ENCODE assay signal across 1 cellular context in the genomic region with DNA sequence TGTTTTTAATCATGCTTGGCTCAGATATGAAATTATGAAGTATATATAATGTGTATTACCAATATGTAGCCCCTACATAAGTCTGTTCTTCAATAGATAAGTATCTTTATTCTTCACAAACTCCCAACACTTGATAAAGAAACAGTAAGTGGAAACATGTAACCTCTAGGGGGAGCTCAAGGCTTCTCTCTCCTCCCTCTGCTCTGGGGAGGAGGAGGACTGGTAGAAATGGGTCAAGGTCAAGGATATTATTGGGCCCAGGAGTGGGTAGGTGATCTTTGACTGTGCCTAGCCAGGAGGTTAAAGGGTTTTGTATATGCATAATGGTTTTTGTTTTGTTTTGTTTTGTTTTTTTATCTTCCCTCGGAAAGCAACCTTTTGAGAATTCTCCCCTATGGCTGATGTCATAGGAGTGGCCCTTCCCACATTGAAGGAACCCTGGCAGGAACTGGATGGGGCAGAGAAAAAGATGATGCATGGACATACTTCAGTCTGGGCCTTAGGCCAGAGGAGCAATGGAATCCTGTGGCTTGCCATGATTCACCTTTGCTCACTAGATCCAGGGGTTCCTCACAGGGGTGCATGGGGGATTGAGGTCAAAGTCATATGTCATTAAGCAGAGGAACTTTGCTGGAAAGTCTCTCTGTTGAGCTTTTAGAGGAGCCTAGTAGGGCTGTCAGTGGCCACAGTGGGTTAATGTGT.
TF ChIP-seq lines count a peak whose summit lies in the region.

No MANE protein-coding gene starts in this region.

TF ChIP-seq in Ishikawa, 13 proteins besides CTCF, POLR2A, EP300 and RAD21 (continued from another document):
- TF ChIP-seq, protein P1, sequence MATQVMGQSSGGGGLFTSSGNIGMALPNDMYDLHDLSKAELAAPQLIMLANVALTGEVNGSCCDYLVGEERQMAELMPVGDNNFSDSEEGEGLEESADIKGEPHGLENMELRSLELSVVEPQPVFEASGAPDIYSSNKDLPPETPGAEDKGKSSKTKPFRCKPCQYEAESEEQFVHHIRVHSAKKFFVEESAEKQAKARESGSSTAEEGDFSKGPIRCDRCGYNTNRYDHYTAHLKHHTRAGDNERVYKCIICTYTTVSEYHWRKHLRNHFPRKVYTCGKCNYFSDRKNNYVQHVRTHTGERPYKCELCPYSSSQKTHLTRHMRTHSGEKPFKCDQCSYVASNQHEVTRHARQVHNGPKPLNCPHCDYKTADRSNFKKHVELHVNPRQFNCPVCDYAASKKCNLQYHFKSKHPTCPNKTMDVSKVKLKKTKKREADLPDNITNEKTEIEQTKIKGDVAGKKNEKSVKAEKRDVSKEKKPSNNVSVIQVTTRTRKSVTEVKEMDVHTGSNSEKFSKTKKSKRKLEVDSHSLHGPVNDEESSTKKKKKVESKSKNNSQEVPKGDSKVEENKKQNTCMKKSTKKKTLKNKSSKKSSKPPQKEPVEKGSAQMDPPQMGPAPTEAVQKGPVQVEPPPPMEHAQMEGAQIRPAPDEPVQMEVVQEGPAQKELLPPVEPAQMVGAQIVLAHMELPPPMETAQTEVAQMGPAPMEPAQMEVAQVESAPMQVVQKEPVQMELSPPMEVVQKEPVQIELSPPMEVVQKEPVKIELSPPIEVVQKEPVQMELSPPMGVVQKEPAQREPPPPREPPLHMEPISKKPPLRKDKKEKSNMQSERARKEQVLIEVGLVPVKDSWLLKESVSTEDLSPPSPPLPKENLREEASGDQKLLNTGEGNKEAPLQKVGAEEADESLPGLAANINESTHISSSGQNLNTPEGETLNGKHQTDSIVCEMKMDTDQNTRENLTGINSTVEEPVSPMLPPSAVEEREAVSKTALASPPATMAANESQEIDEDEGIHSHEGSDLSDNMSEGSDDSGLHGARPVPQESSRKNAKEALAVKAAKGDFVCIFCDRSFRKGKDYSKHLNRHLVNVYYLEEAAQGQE (IDR thresholded peaks at IDR 0.05; ENCODE audit: low read depth): no peak
- TF ChIP-seq CREB1 (IDR thresholded peaks at IDR 0.05; ENCODE audit: low read depth) (no peak), EGR1 (IDR thresholded peaks at IDR 0.05) (no peak), TEAD4 (IDR thresholded peaks at IDR 0.05) (no peak), CEBPB (IDR thresholded peaks at IDR 0.05) (no peak), NFIC (IDR thresholded peaks at IDR 0.05) (no peak)
TF ChIP-seq in Ishikawa: peak in this region for 0.
